8 cellular contexts compared by ENCODE assay signal in the genomic region with DNA sequence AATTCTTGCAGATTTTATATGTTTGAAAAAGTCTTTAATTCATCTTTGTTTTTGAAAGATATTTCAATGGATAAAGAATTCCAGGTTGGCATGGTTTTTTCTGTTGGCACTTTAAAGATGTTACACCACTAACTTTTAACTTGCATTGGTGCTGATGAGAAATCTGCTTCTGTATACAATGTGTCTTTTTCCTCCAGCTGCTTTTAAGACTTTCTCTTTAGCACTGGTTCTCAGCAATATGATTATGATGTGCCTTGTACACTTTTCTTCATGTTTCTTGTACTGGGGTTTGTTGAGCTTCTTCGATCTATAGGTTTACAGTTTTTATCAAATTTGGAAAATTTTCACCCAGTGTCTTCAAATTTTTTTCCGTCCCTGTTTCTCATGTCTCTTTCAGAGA.
"Had no signal": no experiment of that assay in that cellular context is flagged by ENCODE, and none has a peak within 500 bp of the region (broad histone marks: within the 10 kb centered on the region; RNA-seq: fewer than 3 reads in every experiment).

No MANE protein-coding gene starts in this region.

- H3K27ac ChIP-seq: HL-60, KMS-11 had no signal

- DNase-seq: GOT3, H7, HCEC 1CT, Karpas-422, KBM-7 had no signal

- H3K27me3 Mint-ChIP-seq: IgD-negative memory B cell had no signal

- H3K4me2 ChIP-seq: KMS-11 had no signal

- H3K9ac ChIP-seq: KMS-11 had no signal

- H3K9me3 Mint-ChIP-seq: IgD-negative memory B cell had no signal
